Comparison of ENCODE assay signal across 11 cellular contexts in the genomic region with DNA sequence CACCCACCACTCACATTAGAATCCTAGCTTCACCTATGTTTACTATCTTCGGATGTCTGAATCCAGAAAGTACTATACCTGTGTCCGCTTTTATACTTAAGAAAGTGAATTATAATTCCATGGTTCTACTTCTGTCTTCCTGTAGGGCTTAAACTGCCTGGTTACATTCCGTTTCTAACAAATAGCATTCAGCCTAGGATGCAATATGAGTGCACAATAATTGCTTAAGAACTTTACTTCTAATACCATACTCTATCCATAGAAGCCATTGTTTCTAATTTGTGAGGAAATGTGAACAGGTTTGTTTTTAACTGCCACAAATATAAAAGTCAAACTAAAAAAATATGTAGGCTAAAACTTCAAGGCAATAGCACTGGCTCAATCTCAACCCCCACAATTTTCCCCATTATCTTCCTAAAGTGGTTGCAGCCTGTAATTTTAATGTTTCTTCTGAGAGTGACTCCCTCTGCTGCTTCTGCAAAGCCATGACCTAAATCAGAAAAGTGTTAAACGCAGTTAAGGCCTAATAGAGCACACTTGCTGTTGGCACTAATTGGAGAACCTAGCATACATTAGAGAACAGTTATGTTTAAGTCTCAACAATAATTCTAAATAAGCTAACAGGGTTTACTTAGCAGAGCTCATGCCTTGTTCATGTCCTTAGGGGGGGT. TPM values are rescaled to one million over a fixed set of nuclear protein-coding genes. Genes with fewer than 3 reads are reported as not detected.
DNase-seq lines count a peak whose midpoint lies in the region; ATAC-seq and TF ChIP-seq lines count a peak whose summit lies in the region.
"Had no signal": no experiment of that assay in that cellular context is flagged by ENCODE, and none has a peak within 500 bp of the region (broad histone marks: within the 10 kb centered on the region; RNA-seq: fewer than 3 reads in every experiment).

No MANE protein-coding gene starts in this region.

- H3K27ac Mint-ChIP-seq in glutamatergic neuron (ENCODE audit: unreplicated experiment), result no peak overlapping the region

- no peaks in the 10 kb centered on the region for H3K36me3 Mint-ChIP-seq in glutamatergic neuron (ENCODE audit: unreplicated experiment)

- DNase-seq in LNCaP clone FGC (ENCODE audit: low read depth), result no peak
- no peak for DNase-seq in glutamatergic neuron
- peak in 2 of 49 donors; percentile 15 to 27 for DNase-seq in substantia nigra (lab: John Stamatoyannopoulos, UW)
- DNase-seq in T-helper 2 cell, result no peak
- DNase-seq: cortex of kidney, MG63, mucosa of descending colon had no signal

- TF ChIP-seq CTCF in LNCaP clone FGC (IDR thresholded peaks at IDR 0.05; ENCODE audit: control insufficient read depth, extremely low read depth, insufficient read depth), result peak; percentile 12; the same call in 1 of the 2 replicates
- peak; percentile 43 for TF ChIP-seq CTCF in VCaP (conservative IDR thresholded peaks at IDR 0.05)
- no peak for TF ChIP-seq CTCF in glutamatergic neuron (IDR thresholded peaks at IDR 0.05; ENCODE audit: partially characterized antibody, unreplicated experiment)

- H3K4me3 ChIP-seq in LNCaP clone FGC (ENCODE audit: low read depth, low read length), result no peak overlapping the region
- H3K4me3 ChIP-seq: MG63, mucosa of descending colon, skin epidermis had no signal

- peaks cover 30% of the 10 kb centered on the region for H3K4me1 Mint-ChIP-seq in glutamatergic neuron (ENCODE audit: low read depth, unreplicated experiment)

- peaks cover 16% of the 10 kb centered on the region for H3K27me3 Mint-ChIP-seq in glutamatergic neuron (ENCODE audit: unreplicated experiment)

- no peak overlapping the region for H3K27ac ChIP-seq in VCaP
- peak overlapping the region; percentile 74 for H3K27ac ChIP-seq in substantia nigra (ENCODE audit: low read depth, low read length, poor library complexity, severe bottlenecking)
- H3K27ac ChIP-seq: skin epidermis had no signal

- peaks cover 15% of the 10 kb centered on the region for H3K9me3 Mint-ChIP-seq in glutamatergic neuron (ENCODE audit: unreplicated experiment)

- no peak for ATAC-seq in HG03432 (IDR thresholded peaks at IDR 0.05; ENCODE audit: unreplicated experiment)
- ATAC-seq in GM19463 (IDR thresholded peaks at IDR 0.05; ENCODE audit: unreplicated experiment), result no peak
- ATAC-seq: mucosa of descending colon had no signal

- peak overlapping the region; percentile 78 for H3K4me3 Mint-ChIP-seq in glutamatergic neuron (ENCODE audit: unreplicated experiment)

RNA-seq across cellular contexts. Expression of a gene that starts 4.2 kb away (rescaled TPM):
- 41.2 TPM for total RNA-seq in glutamatergic neuron (ENCODE audit: unreplicated experiment)
